Comparison of ENCODE assay signal across 21 cellular contexts in the genomic region with DNA sequence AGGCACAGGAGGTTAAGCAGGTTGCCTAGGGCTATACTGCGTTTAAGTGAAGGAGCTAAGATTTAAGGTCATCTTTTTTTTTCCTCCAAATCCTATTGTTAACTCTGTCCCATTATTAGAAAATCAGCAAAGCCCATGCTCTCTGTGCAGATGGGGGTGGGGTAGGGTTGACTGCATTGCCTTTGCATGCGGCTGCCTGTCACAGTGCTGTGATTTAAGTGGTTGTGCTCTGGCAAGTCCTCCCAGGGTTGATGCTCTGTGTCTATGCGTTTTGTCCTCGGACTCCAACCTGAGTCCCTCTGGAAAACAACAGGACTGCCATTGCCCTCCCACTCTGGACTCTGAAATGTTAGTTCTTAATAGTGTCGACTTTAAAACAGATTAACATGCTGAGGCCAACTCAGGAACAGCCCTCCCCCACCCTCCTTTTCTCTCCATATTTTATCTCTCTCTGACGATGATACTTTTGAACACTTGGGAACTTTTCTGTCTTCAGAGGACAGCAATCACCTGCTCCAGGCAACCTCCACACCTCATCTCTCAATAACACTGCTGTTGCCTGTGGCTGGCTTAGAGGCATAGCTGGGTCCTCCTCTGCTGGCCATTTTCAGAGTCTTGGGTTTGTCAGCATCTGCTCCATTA. TPM values are rescaled to one million over a fixed set of nuclear protein-coding genes. Genes with fewer than 3 reads are reported as not detected.
DNase-seq lines count a peak whose midpoint lies in the region; ATAC-seq, FAIRE-seq and TF ChIP-seq lines count a peak whose summit lies in the region.
"Had no signal": no experiment of that assay in that cellular context is flagged by ENCODE, and none has a peak within 500 bp of the region (broad histone marks: within the 10 kb centered on the region; RNA-seq: fewer than 3 reads in every experiment).

No MANE protein-coding gene starts in this region.

- no peak overlapping the region for H2AFZ ChIP-seq in GM12878 (ENCODE audit: control insufficient read depth, low read depth, low read length)

- WGBS in heart right ventricle, 2 donors, result 37 to 44% methylated on average over 6 of the region's 6 CpGs
- WGBS in GM12878 (ENCODE audit: insufficient coverage, insufficient replicate concordance, low lambda C conversion rate, missing lambda C conversion rate), result 25% methylated on average over 6 of the region's 6 CpGs
- WGBS in testis, 2 donors, result 51 to 58% methylated on average over 6 of the region's 6 CpGs

- H3K4me1 ChIP-seq in heart right ventricle (peaks cover 3 to 79% (median 30%) of the 10 kb centered on the region in 9 donors), right atrium auricular region (peaks cover 0 to 45% of the 10 kb centered on the region in 2 donors), GM12878 (ENCODE audit: control insufficient read depth, insufficient read depth, low read length) (no peaks in the 10 kb centered on the region), testis (peaks cover 5% of the 10 kb centered on the region)
- H3K4me1 ChIP-seq: BE2C, Caco-2 had no signal

- SMC1A ChIA-PET in GM12878 (lab: Charles Lee; ENCODE audit: uncharacterized antibody, unreplicated experiment), result interaction anchor here (0.6 to 12.6 kb wide), 18 partner anchors 8 to 269 kb away, joined by 3 to 212 read pairs (median 6); no protein-coding TSS in a partner anchor

- H3K79me2 ChIP-seq in GM12878 (ENCODE audit: control insufficient read depth, insufficient read depth, low read length), result peaks cover 22% of the 10 kb centered on the region

- CTCF ChIA-PET in GM12878 (lab: Yijun Ruan, JAX), result interaction anchor here (0.6 to 2.3 kb wide), 10 partner anchors 24 to 268 kb away, joined by 3 to 5 read pairs (median 4); no protein-coding TSS in a partner anchor

- POLR2A ChIA-PET in GM12878 (lab: Charles Lee), result interaction anchor here (0.5 to 2.2 kb wide), 9 partner anchors 24 to 265 kb away, joined by 3 to 11 read pairs (median 4); no protein-coding TSS in a partner anchor

- H3K27me3 Mint-ChIP-seq in nephron progenitor cell (ENCODE audit: low read depth, poor library complexity), result peaks cover 12% of the 10 kb centered on the region

- FAIRE-seq in GM12878 (lab: Jason Lieb, UNC), result no peak
- FAIRE-seq: A204.1, K562 had no signal

- no peak overlapping the region for H3K4me3 ChIP-seq in heart right ventricle
- H3K4me3 ChIP-seq in right atrium auricular region, result no peak overlapping the region
- no peak overlapping the region for H3K4me3 ChIP-seq in GM12878
- no peak overlapping the region for H3K4me3 ChIP-seq in testis
- H3K4me3 ChIP-seq: HAP-1, K562 had no signal

- DNase-seq in heart right ventricle (no peak), right atrium auricular region (ENCODE audit: low spot score) (no peak), GM12878 (ENCODE audit: low read depth, low spot score) (no peak), nephron progenitor cell (peak; percentile 29), testis (peak; percentile 30), mucosa of gallbladder (ENCODE audit: low spot score) (no peak), NCI-H446 (lab: John Stamatoyannopoulos, UW) (no peak)
- DNase-seq: BE2C; Caco-2; CD4-positive, CD25-positive, alpha-beta regulatory T cell; DMS153; GDM1; NCI-H1105; NCI-H2081; NCI-H2171 treated with DMSO at 0.1 percent for 48 hours; NCI-H446 treated with DMSO at 0.1 percent for 48 hours; RPMI8226 had no signal

- H3K27ac ChIP-seq in heart right ventricle (peak overlapping the region in 5 of 10 donors; percentile 14 to 51 (median 29)), right atrium auricular region (no peak overlapping the region), GM12878 (ENCODE audit: control insufficient read depth, insufficient read depth) (no peak overlapping the region), testis (no peak overlapping the region)

- H3K27me3 ChIP-seq in heart right ventricle (peaks cover 0 to 44% (median 31%) of the 10 kb centered on the region in 7 donors), right atrium auricular region (no peaks in the 10 kb centered on the region), GM12878 (replicated peaks in 1 of 2; ENCODE audit: control insufficient read depth in 2 of 2, insufficient read depth in 2 of 2, low read length in 1 of 2) (peaks cover 0 to 2% of the 10 kb centered on the region in 2 experiments; a peak in 2 of 4 replicates), testis (no peaks in the 10 kb centered on the region)

- H3K36me3 ChIP-seq in heart right ventricle (no peaks in the 10 kb centered on the region), right atrium auricular region (no peaks in the 10 kb centered on the region), GM12878 (ENCODE audit: control insufficient read depth in 2 of 2, insufficient read depth in 2 of 2, low read length in 1 of 2) (no peaks in the 10 kb centered on the region), testis (ENCODE audit: low read depth, missing control alignments) (no peaks in the 10 kb centered on the region)
- H3K36me3 ChIP-seq: BE2C, HAP-1 had no signal

- peaks cover 3% of the 10 kb centered on the region for H3K9me3 Mint-ChIP-seq in nephron progenitor cell
- H3K9me3 Mint-ChIP-seq: CD4-positive, CD25-positive, alpha-beta regulatory T cell had no signal

- H3K4me1 Mint-ChIP-seq in nephron progenitor cell, result peaks cover 64% of the 10 kb centered on the region

- no peak for TF ChIP-seq CTCF in heart right ventricle (IDR thresholded peaks at IDR 0.05)
- no peak for TF ChIP-seq CTCF in right atrium auricular region (IDR thresholded peaks at IDR 0.05)
- no peak for TF ChIP-seq CTCF in GM12878 (IDR thresholded peaks at IDR 0.05 in 2 of 3, conservative IDR thresholded peaks at IDR 0.05 in 1 of 3; ENCODE audit: control insufficient read depth in 2 of 3, extremely low read depth in 1 of 3, insufficient read depth in 1 of 3, low read depth in 3 of 3, low read length in 3 of 3)
- TF ChIP-seq CTCF in nephron progenitor cell (IDR thresholded peaks at IDR 0.05), result no peak
- TF ChIP-seq CTCF in testis (IDR thresholded peaks at IDR 0.05), result no peak

- no peaks in the 10 kb centered on the region for H3K36me3 Mint-ChIP-seq in nephron progenitor cell (ENCODE audit: low read depth)
- H3K36me3 Mint-ChIP-seq: CD4-positive, CD25-positive, alpha-beta regulatory T cell had no signal

- TF ChIP-seq POLR2A in GM12878 (IDR thresholded peaks at IDR 0.05; ENCODE audit: low read depth, low read length) (no peak), testis (IDR thresholded peaks at IDR 0.05) (no peak)

- no peaks in the 10 kb centered on the region for H3K9me3 ChIP-seq in heart right ventricle
- H3K9me3 ChIP-seq in right atrium auricular region, result no peaks in the 10 kb centered on the region
- no peaks in the 10 kb centered on the region for H3K9me3 ChIP-seq in GM12878 (replicated peaks; ENCODE audit: control insufficient read depth, insufficient read depth, low read length)
- no peaks in the 10 kb centered on the region for H3K9me3 ChIP-seq in testis
- H3K9me3 ChIP-seq: BE2C, Caco-2, HAP-1 had no signal

- no TSS peak for BruUV-seq in GM12878 (replicated peaks; lab: Mats Ljungman, UMichigan)

- intact Hi-C loops in heart right ventricle (cut with DNase I) (loop anchor here in 1 of 10 donors (5.0 kb wide), 1 partner anchor 164 kb away; no protein-coding TSS in a partner anchor), GM12878 (cut with micrococcal nuclease; ENCODE audit: unreplicated experiment) (no loop called here), testis (cut with DNase I; ENCODE audit: low total_unique reads) (no loop called here)

- TF ChIP-seq RAD21 in GM12878 (IDR thresholded peaks at IDR 0.05; ENCODE audit: insufficient read depth, low read depth, low read length), result no peak

- RAD21 ChIA-PET in GM12878 (lab: Charles Lee; ENCODE audit: unreplicated experiment), result interaction anchor here (1.0 to 14.2 kb wide), 14 partner anchors 13 to 268 kb away, joined by 3 to 203 read pairs (median 5); no protein-coding TSS in a partner anchor

- H3K4me2 ChIP-seq in GM12878 (ENCODE audit: control insufficient read depth, insufficient read depth), result no peak overlapping the region

- no peak overlapping the region for H3K4me3 Mint-ChIP-seq in nephron progenitor cell
- H3K4me3 Mint-ChIP-seq: CD4-positive, CD25-positive, alpha-beta regulatory T cell had no signal

- ATAC-seq in heart right ventricle, result peak in 5 of 8 donors; percentile 26 to 65 (median 36)
- ATAC-seq in GM12878, result 0 out of 3 replicates have a peak, but pooled peaks have one; percentile 24
- no peak for ATAC-seq in HG03045 (IDR thresholded peaks at IDR 0.05; ENCODE audit: unreplicated experiment)
- ATAC-seq: K562 had no signal

- peak overlapping the region; percentile 9 for H3K27ac Mint-ChIP-seq in nephron progenitor cell
- H3K27ac Mint-ChIP-seq: CD4-positive, CD25-positive, alpha-beta regulatory T cell had no signal

- in situ Hi-C loops in GM12878 (cut with MboI), result no loop called here

- H4K20me1 ChIP-seq in GM12878 (ENCODE audit: control insufficient read depth, insufficient read depth), result no peaks in the 10 kb centered on the region

- H3K9ac ChIP-seq in GM12878 (ENCODE audit: control insufficient read depth, insufficient read depth, low read length), result no peak overlapping the region

- no peak for TF ChIP-seq EP300 in GM12878 (IDR thresholded peaks at IDR 0.05; ENCODE audit: borderline replicate concordance in 1 of 2, control insufficient read depth in 1 of 2, low read depth in 2 of 2, low read length in 2 of 2)

TF ChIP-seq in GM12878, 131 proteins besides CTCF, POLR2A, EP300 and RAD21 (continues in another document):
- no peak for TF ChIP-seq TCF7 (IDR thresholded peaks at IDR 0.05; ENCODE audit: borderline replicate concordance)

RNA-seq across cellular contexts. Expression of a gene that starts 5.8 kb away (rescaled TPM):
- 100 to 1,000 TPM; 280 to 484 (median 406) TPM for total RNA-seq in heart right ventricle
- polyA plus RNA-seq in heart right ventricle, result 100 to 1,000 TPM in 1 of 2 donors, 10 to 100 TPM in 1; 81.8 to 298 TPM
- total RNA-seq in right atrium auricular region, result 100 to 1,000 TPM in 1 of 2 donors, 10 to 100 TPM in 1; 66.0 to 114 TPM
- total RNA-seq in GM12878 (2013; cell fraction: nucleolus; rRNA removed), result 195 and 221 TPM in 2 replicates
- 10.8 and 13.5 TPM in 2 replicates for total RNA-seq in GM12878 (2014; rRNA removed)
- 10.3 and 11.0 TPM in 2 replicates for total RNA-seq in GM12878 (2014; rRNA removed; fragmentation: Illumina TruSeq; extraction: Trizol)
- total RNA-seq in GM12878 (2021), result 10.7 and 11.4 TPM in 2 replicates
- 4.8 TPM for polyA plus RNA-seq in GM12878 (2011; ENCODE audit: low read depth)
- polyA plus RNA-seq in GM12878 (2011; rRNA removed), result 26.4 and 26.7 TPM in 2 replicates
- 23.5 and 28.8 TPM in 2 replicates for polyA plus RNA-seq in GM12878 (2011; cell fraction: cytosol; rRNA removed)
- 36.3 and 38.1 TPM in 2 replicates for polyA plus RNA-seq in GM12878 (2011; cell fraction: nucleus; rRNA removed)
- 5.1 and 7.6 TPM in 2 replicates for polyA plus RNA-seq in GM12878 (2012)
- 11.6 and 12.8 TPM in 2 replicates for polyA plus RNA-seq in GM12878 (2014; fragmentation: Illumina TruSeq; extraction: Trizol)
- polyA plus RNA-seq in GM12878 (2014; fragmentation: Nextera tagmentation; extraction: Ambion mirVana), result under 1 TPM; 0.77 to 0.90 TPM
- polyA plus RNA-seq in GM12878 (2014; rRNA removed), result 9.6 and 10.0 TPM in 2 replicates
- 1 to 10 TPM; 2.0 to 2.4 TPM for polyA plus RNA-seq in GM12878 (2016; fragmentation: Nextera tagmentation; extraction: Ambion mirVana)
- 32.3 and 33.7 TPM in 2 replicates for polyA minus RNA-seq in GM12878 (2011; rRNA and poly(A)+ RNA removed)
- 8.4 and 12.8 TPM in 2 replicates for polyA minus RNA-seq in GM12878 (2011; cell fraction: cytosol; rRNA and poly(A)+ RNA removed)
- 31.9 and 49.8 TPM in 2 replicates for polyA minus RNA-seq in GM12878 (2011; cell fraction: nucleus; rRNA and poly(A)+ RNA removed)
- total RNA-seq in testis, result 10 to 100 TPM; 37.3 to 46.8 TPM
- polyA plus RNA-seq in testis (ENCODE audit: insufficient read depth, low read depth, low replicate concordance), result 6.5 TPM
- 24.9 TPM for total RNA-seq in mucosa of gallbladder
- total RNA-seq: Caco-2; CD4-positive, CD25-positive, alpha-beta regulatory T cell had no signal
- polyA plus RNA-seq: CD4-positive, CD25-positive, alpha-beta regulatory T cell; K562 had no signal

Comparison
In these comparisons a context has a peak if more than half of its experiments do, and no peak if none do; other contexts are left out.
1. DNase-seq: peak in nephron progenitor cell (single experiment) and testis (single experiment); none in heart right ventricle (0 of 2), right atrium auricular region (single experiment), GM12878 (single experiment), mucosa of gallbladder (single experiment) and NCI-H446 (0 of 2).